ENCODE assay signal across 16 cellular contexts in the genomic region with DNA sequence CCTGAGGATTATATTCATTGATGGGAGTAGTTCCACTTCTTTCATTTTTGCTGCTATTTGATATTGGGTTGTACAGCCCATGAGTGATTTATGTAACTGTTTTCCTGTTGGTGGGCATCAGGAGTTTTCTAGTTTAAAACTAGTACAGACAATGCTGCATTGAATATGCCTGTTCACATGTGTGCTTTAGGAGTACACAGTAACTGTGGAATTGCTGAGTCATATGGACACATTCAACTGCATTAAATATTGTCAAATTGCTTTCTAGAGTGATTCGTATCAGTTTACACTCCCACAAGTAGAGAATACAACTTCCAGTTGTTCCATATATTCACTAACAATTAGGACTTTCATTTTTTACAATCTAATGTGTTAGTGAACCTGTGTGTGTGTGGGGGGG. TPM values are rescaled to one million over a fixed set of nuclear protein-coding genes. Genes with fewer than 3 reads are reported as not detected.
DNase-seq lines count a peak whose midpoint lies in the region; ATAC-seq, FAIRE-seq and TF ChIP-seq lines count a peak whose summit lies in the region.
"Had no signal": no experiment of that assay in that cellular context is flagged by ENCODE, and none has a peak within 500 bp of the region (broad histone marks: within the 10 kb centered on the region; RNA-seq: fewer than 3 reads in every experiment).

No MANE protein-coding gene starts in this region.

- H3K9ac ChIP-seq in keratinocyte (ENCODE audit: control insufficient read depth, extremely low read depth, insufficient read depth, low read length) = peak overlapping the region; percentile 34
- H3K9ac ChIP-seq: BLaER1, parathyroid adenoma had no signal

- POLR2A ChIA-PET in CD8-positive, alpha-beta T cell (lab: Charles Lee) = no interaction called here

- H3K9me3 Mint-ChIP-seq in CD8-positive, alpha-beta T cell = peaks cover 13% of the 10 kb centered on the region

- CTCF ChIA-PET in CD8-positive, alpha-beta T cell (lab: Charles Lee) = no interaction called here

- H3K9me1 ChIP-seq in keratinocyte (ENCODE audit: control insufficient read depth, extremely low read depth, insufficient read depth, low read length) = no peaks in the 10 kb centered on the region

- no peaks in the 10 kb centered on the region for H4K20me1 ChIP-seq in keratinocyte (ENCODE audit: control insufficient read depth, extremely low read depth, insufficient read depth, low read length)
- H4K20me1 ChIP-seq: BLaER1 had no signal

- peak overlapping the region; percentile 60 for H3K4me2 ChIP-seq in keratinocyte (ENCODE audit: control insufficient read depth, extremely low read depth, insufficient read depth, low read depth, low read length)
- H3K4me2 ChIP-seq: BLaER1 had no signal

- no peak overlapping the region for H3K27ac Mint-ChIP-seq in CD8-positive, alpha-beta T cell

- H3K27me3 Mint-ChIP-seq in CD8-positive, alpha-beta T cell (ENCODE audit: low read depth) = peaks cover 28% of the 10 kb centered on the region
- H3K27me3 Mint-ChIP-seq: brain had no signal

- H3K36me3 ChIP-seq in bronchial epithelial cell (ENCODE audit: control insufficient read depth, insufficient read depth, low read length) = no peaks in the 10 kb centered on the region
- H3K36me3 ChIP-seq in keratinocyte (ENCODE audit: control insufficient read depth in 2 of 2, extremely low read depth in 1 of 2, insufficient read depth in 2 of 2, low read length in 2 of 2) = no peaks in the 10 kb centered on the region
- no peaks in the 10 kb centered on the region for H3K36me3 ChIP-seq in CD8-positive, alpha-beta T cell (ENCODE audit: insufficient read depth, low read length)
- no peaks in the 10 kb centered on the region for H3K36me3 ChIP-seq in sigmoid colon
- H3K36me3 ChIP-seq: BLaER1, WERI-Rb-1 had no signal

- no peak overlapping the region for H3K4me3 ChIP-seq in bronchial epithelial cell (ENCODE audit: low read depth, low read length)
- H3K4me3 ChIP-seq in keratinocyte (ENCODE audit: control insufficient read depth in 2 of 3, extremely low read depth in 1 of 3, insufficient read depth in 2 of 3, low read depth in 1 of 3, low read length in 3 of 3) = no peak overlapping the region
- no peak overlapping the region for H3K4me3 ChIP-seq in CD8-positive, alpha-beta T cell (ENCODE audit: low read depth, low read length)
- no peak overlapping the region for H3K4me3 ChIP-seq in sigmoid colon
- H3K4me3 ChIP-seq: BLaER1 had no signal

- TF ChIP-seq EP300 in sigmoid colon (IDR thresholded peaks at IDR 0.05) = no peak

- H3K27ac ChIP-seq in keratinocyte (ENCODE audit: control insufficient read depth, insufficient read depth, low read length) (peak overlapping the region; percentile 72), sigmoid colon (no peak overlapping the region)
- no peak overlapping the region for H3K27ac ChIP-seq in CD8-positive, alpha-beta T cell (ENCODE audit: low read depth, low read length)
- H3K27ac ChIP-seq: BLaER1, parathyroid adenoma, WERI-Rb-1 had no signal

- no peaks in the 10 kb centered on the region for H3K4me1 Mint-ChIP-seq in CD8-positive, alpha-beta T cell (ENCODE audit: low read depth)

- no peak overlapping the region for H3K4me3 Mint-ChIP-seq in CD8-positive, alpha-beta T cell
- H3K4me3 Mint-ChIP-seq: brain had no signal

- H2AFZ ChIP-seq in keratinocyte (ENCODE audit: control insufficient read depth, low read length) = no peak overlapping the region
- H2AFZ ChIP-seq: parathyroid adenoma had no signal

- WGBS in sigmoid colon, 2 donors = 10 to 33% methylated on average over 1 of the region's 1 CpG

- DNase-seq in DMS53 (lab: John Stamatoyannopoulos, UW) (peak; percentile 37), LoVo (ENCODE audit: low spot score) (peak; percentile 34), bronchial epithelial cell (ENCODE audit: low read depth) (peak; percentile 83), keratinocyte (ENCODE audit: low read depth, low spot score) (no peak), sigmoid colon (no peak), NCI-H774 (lab: John Stamatoyannopoulos, UW) (no peak)
- DNase-seq in CD8-positive, alpha-beta T cell = no peak
- DNase-seq: effector memory CD4-positive, alpha-beta T cell; NCI-H2227 treated with DMSO at 0.1 percent for 48 hours; substantia nigra; WERI-Rb-1 had no signal

- TF ChIP-seq CTCF in bronchial epithelial cell (IDR thresholded peaks at IDR 0.05; ENCODE audit: insufficient read depth, low read length, severe bottlenecking) (no peak), keratinocyte (optimal IDR thresholded peaks at IDR 0.05 in 1 of 3, IDR thresholded peaks at IDR 0.05 in 1 of 3, conservative IDR thresholded peaks at IDR 0.05 in 1 of 3; ENCODE audit: extremely low read depth in 1 of 3, insufficient read depth in 2 of 3, low read length in 3 of 3) (no peak), sigmoid colon (IDR thresholded peaks at IDR 0.05) (no peak)
- TF ChIP-seq CTCF in CD8-positive, alpha-beta T cell (IDR thresholded peaks at IDR 0.05) = no peak

- TF ChIP-seq POLR2A in sigmoid colon (IDR thresholded peaks at IDR 0.05) = no peak

- no peaks in the 10 kb centered on the region for H3K79me2 ChIP-seq in keratinocyte (ENCODE audit: control insufficient read depth, insufficient read depth, low read length)
- H3K79me2 ChIP-seq: parathyroid adenoma had no signal

- dilution Hi-C loops in keratinocyte (cut with MboI; ENCODE audit: extremely low pct_ligation_motif_present, low sequenced_read_pairs) = no loop called here

- FAIRE-seq in bronchial epithelial cell (lab: Jason Lieb, UNC) = no peak
- FAIRE-seq in keratinocyte (lab: Jason Lieb, UNC) = peak; percentile 87
- FAIRE-seq: G401.6 had no signal

- H3K27me3 ChIP-seq in bronchial epithelial cell (ENCODE audit: control insufficient read depth, insufficient read depth, low read length) = no peaks in the 10 kb centered on the region
- no peaks in the 10 kb centered on the region for H3K27me3 ChIP-seq in keratinocyte (ENCODE audit: control insufficient read depth, extremely low read depth, insufficient read depth, low read length)
- no peaks in the 10 kb centered on the region for H3K27me3 ChIP-seq in CD8-positive, alpha-beta T cell (ENCODE audit: insufficient read depth, low read length)
- H3K27me3 ChIP-seq in sigmoid colon = no peaks in the 10 kb centered on the region
- H3K27me3 ChIP-seq: BLaER1 had no signal

- H3K4me1 ChIP-seq in keratinocyte (ENCODE audit: control insufficient read depth, extremely low read depth, insufficient read depth, low read length) = peaks cover 53% of the 10 kb centered on the region
- no peaks in the 10 kb centered on the region for H3K4me1 ChIP-seq in CD8-positive, alpha-beta T cell (ENCODE audit: insufficient read depth, low read length)
- no peaks in the 10 kb centered on the region for H3K4me1 ChIP-seq in sigmoid colon
- H3K4me1 ChIP-seq: BLaER1, parathyroid adenoma had no signal

- intact Hi-C loops in CD8-positive, alpha-beta T cell (cut with DNase I, micrococcal nuclease) = no loop called here
- intact Hi-C loops in sigmoid colon (cut with DNase I) = no loop called here

- H3K9me3 ChIP-seq in keratinocyte (ENCODE audit: control insufficient read depth, low read depth, low read length) (peaks cover 4% of the 10 kb centered on the region), sigmoid colon (peaks cover 0 to 6% (median 0%) of the 10 kb centered on the region in 4 donors)
- H3K9me3 ChIP-seq in CD8-positive, alpha-beta T cell (ENCODE audit: low read length) = no peaks in the 10 kb centered on the region

- ATAC-seq in CD8-positive, alpha-beta T cell = no peak
- no peak for ATAC-seq in HG02973 (IDR thresholded peaks at IDR 0.05; ENCODE audit: unreplicated experiment)

- H3K36me3 Mint-ChIP-seq in CD8-positive, alpha-beta T cell = no peaks in the 10 kb centered on the region

RNA-seq across cellular contexts. Expression of gene THSD4, which starts 59.8 kb away (rescaled TPM):
- total RNA-seq in bronchial epithelial cell (11.5 and 14.5 TPM in 2 replicates), sigmoid colon (1 to 10 TPM; 1.4 to 2.2 (median 2.0) TPM)
- polyA plus RNA-seq in keratinocyte (24.5 to 37.0 TPM (median 25.3 TPM) in 3 replicates), sigmoid colon (1 to 10 TPM; 2.4 to 7.8 (median 5.1) TPM)
- polyA plus RNA-seq in keratinocyte (2011; ENCODE audit: low read depth) = 17.6 TPM
- polyA plus RNA-seq in keratinocyte (2011; cell fraction: cytosol; rRNA removed) = 15.4 and 18.0 TPM in 2 replicates
- polyA plus RNA-seq in keratinocyte (2011; cell fraction: nucleus; rRNA removed) = 110 and 134 TPM in 2 replicates
- 20.1 and 59.2 TPM in 2 replicates for polyA plus RNA-seq in keratinocyte (2012; ENCODE audit: low replicate concordance)
- polyA minus RNA-seq in keratinocyte = 60.2 to 89.9 TPM (median 67.0 TPM) in 3 replicates
- 49.9 TPM for polyA minus RNA-seq in keratinocyte (2011; cell fraction: cytosol; rRNA and poly(A)+ RNA removed)
- 173 and 249 TPM in 2 replicates for polyA minus RNA-seq in keratinocyte (2011; cell fraction: nucleus; rRNA and poly(A)+ RNA removed)
- not detected for total RNA-seq in CD8-positive, alpha-beta T cell

Comparison
In these comparisons a context has a peak if more than half of its experiments do, and no peak if none do; other contexts are left out.
1. DNase-seq: peak in DMS53 (single experiment), LoVo (single experiment) and bronchial epithelial cell (single experiment); none in keratinocyte (single experiment), CD8-positive, alpha-beta T cell (0 of 7), sigmoid colon (single experiment) and NCI-H774 (single experiment).